Comparison of ENCODE assay signal across 8 cellular contexts in genomic region chrX:16882188-16882587, GRCh38. TPM values are rescaled to one million over a fixed set of nuclear protein-coding genes. Genes with fewer than 3 reads are reported as not detected.
DNase-seq lines count a peak whose midpoint lies in the region; ATAC-seq and TF ChIP-seq lines count a peak whose summit lies in the region.

No MANE protein-coding gene starts in this region.

- peak overlapping the region; percentile 72 to 92 (median 79) for H3K4me3 Mint-ChIP-seq in CD8-positive, alpha-beta memory T cell
- H3K4me3 Mint-ChIP-seq in GM23338 (peak overlapping the region; percentile 49), chondrocyte (ENCODE audit: unreplicated experiment) (peak overlapping the region; percentile 77)

- H3K9me3 ChIP-seq in CD8-positive, alpha-beta memory T cell (ENCODE audit: low read length), result no peaks in the 10 kb centered on the region

- no peaks in the 10 kb centered on the region for H3K36me3 Mint-ChIP-seq in CD8-positive, alpha-beta memory T cell
- H3K36me3 Mint-ChIP-seq in GM23338 (ENCODE audit: low read depth), result no peaks in the 10 kb centered on the region
- no peaks in the 10 kb centered on the region for H3K36me3 Mint-ChIP-seq in chondrocyte (ENCODE audit: low read depth)

- H3K4me3 ChIP-seq in CD8-positive, alpha-beta memory T cell (ENCODE audit: low read length), result no peak overlapping the region
- H3K4me3 ChIP-seq in GM23338, result peak overlapping the region; percentile 67

- H3K27ac Mint-ChIP-seq in CD8-positive, alpha-beta memory T cell, result peak overlapping the region in 4 of 8 donors; percentile 11 to 68 (median 38)
- H3K27ac Mint-ChIP-seq in GM23338, result no peak overlapping the region
- peak overlapping the region; percentile 18 for H3K27ac Mint-ChIP-seq in chondrocyte (ENCODE audit: unreplicated experiment)

- no peaks in the 10 kb centered on the region for H3K9me3 Mint-ChIP-seq in CD8-positive, alpha-beta memory T cell
- H3K9me3 Mint-ChIP-seq in GM23338, result no peaks in the 10 kb centered on the region
- H3K9me3 Mint-ChIP-seq in chondrocyte (ENCODE audit: low read depth), result no peaks in the 10 kb centered on the region

- no peaks in the 10 kb centered on the region for H4K20me1 ChIP-seq in GM23338 (replicated peaks; ENCODE audit: insufficient read depth)

- ATAC-seq in GM23338 (no peak), HG03025 (IDR thresholded peaks at IDR 0.05; ENCODE audit: low FRiP score, unreplicated experiment) (no peak), HG02571 (IDR thresholded peaks at IDR 0.05; ENCODE audit: unreplicated experiment) (no peak)

- POLR2A ChIA-PET in CD8-positive, alpha-beta memory T cell (lab: Charles Lee), result interaction anchor here (1.6 kb wide), 1 partner anchor 12 kb away, joined by 10 read pairs; the partner anchor contains the start of gene RBBP7

- H3K27me3 ChIP-seq in CD8-positive, alpha-beta memory T cell (ENCODE audit: insufficient read depth, low read length, poor library complexity, severe bottlenecking), result no peaks in the 10 kb centered on the region
- H3K27me3 ChIP-seq in GM23338 (ENCODE audit: insufficient read depth), result no peaks in the 10 kb centered on the region

- peak overlapping the region; percentile 87; the same call in 1 of the 2 replicates for H2AFZ ChIP-seq in GM23338

- peaks cover 5% of the 10 kb centered on the region for H3K4me1 ChIP-seq in CD8-positive, alpha-beta memory T cell (ENCODE audit: insufficient read depth, low read length)
- H3K4me1 ChIP-seq in GM23338 (ENCODE audit: insufficient read depth), result no peaks in the 10 kb centered on the region

- H3K27me3 Mint-ChIP-seq in CD8-positive, alpha-beta memory T cell, result peaks cover 2 to 25% of the 10 kb centered on the region in 2 donors
- H3K27me3 Mint-ChIP-seq in GM23338 (ENCODE audit: insufficient read depth, low read depth, poor library complexity) (peaks cover 3% of the 10 kb centered on the region), chondrocyte (ENCODE audit: low read depth) (peaks cover 2% of the 10 kb centered on the region)

- peaks cover 7 to 10% (median 8%) of the 10 kb centered on the region in 3 donors for H3K4me1 Mint-ChIP-seq in CD8-positive, alpha-beta memory T cell
- H3K4me1 Mint-ChIP-seq in GM23338 (no peaks in the 10 kb centered on the region), chondrocyte (ENCODE audit: low read depth) (peaks cover 18% of the 10 kb centered on the region)

- H3K4me2 ChIP-seq in GM23338, result peak overlapping the region; percentile 84

- H3K36me3 ChIP-seq in CD8-positive, alpha-beta memory T cell (ENCODE audit: insufficient read depth, low read length), result no peaks in the 10 kb centered on the region
- no peaks in the 10 kb centered on the region for H3K36me3 ChIP-seq in GM23338 (ENCODE audit: insufficient read depth)

- H3K27ac ChIP-seq in CD8-positive, alpha-beta memory T cell (ENCODE audit: low read depth, low read length), result no peak overlapping the region
- no peak overlapping the region for H3K27ac ChIP-seq in GM23338 (ENCODE audit: low read depth)

- H3K9me2 ChIP-seq in GM23338 (ENCODE audit: insufficient read depth), result no peaks in the 10 kb centered on the region

- CTCF ChIA-PET in CD8-positive, alpha-beta memory T cell (lab: Charles Lee), result interaction anchor here (0.6 to 4.8 kb wide), 6 partner anchors 9 to 390 kb away, joined by 3 to 25 read pairs (median 6); partner anchors contain the start of gene RBBP7

- TF ChIP-seq CTCF in GM23338 (conservative IDR thresholded peaks at IDR 0.05; ENCODE audit: low read depth in 2 of 2) (no peak), chondrocyte (IDR thresholded peaks at IDR 0.05) (no peak)

- H3F3A ChIP-seq in GM23338 (replicated peaks; ENCODE audit: low read depth), result no peaks in the 10 kb centered on the region

- H3K79me2 ChIP-seq in GM23338 (replicated peaks; ENCODE audit: insufficient read depth), result no peaks in the 10 kb centered on the region

- no peak for DNase-seq in CD8-positive, alpha-beta memory T cell
- no peak for DNase-seq in GM23338 (ENCODE audit: low spot score)
- DNase-seq in NCI-H748 (lab: John Stamatoyannopoulos, UW; ENCODE audit: unreplicated experiment), result peak; percentile 57
- no peak for DNase-seq in chondrocyte (ENCODE audit: low spot score)
- peak; percentile 61 for DNase-seq in myocyte (ENCODE audit: low read depth)
- no peak for DNase-seq in SKM-1 treated with dmso at 0.1 percent for 144 hours (lab: John Stamatoyannopoulos, UW; ENCODE audit: unreplicated experiment)

TF ChIP-seq in GM23338, 12 proteins besides CTCF, POLR2A, EP300 and RAD21 (continues in another document):
- TF ChIP-seq ZNF462 (CRISPR knock-in tag; IDR thresholded peaks at IDR 0.05) (no peak), EZH2phosphoT487 (IDR thresholded peaks at IDR 0.05; ENCODE audit: unreplicated experiment) (no peak), JUNB (IDR thresholded peaks at IDR 0.05; ENCODE audit: unreplicated experiment) (no peak), STAT1 (IDR thresholded peaks at IDR 0.05; ENCODE audit: unreplicated experiment) (no peak), NANOG (IDR thresholded peaks at IDR 0.05; ENCODE audit: borderline replicate concordance) (no peak), ETS1 (IDR thresholded peaks at IDR 0.05) (no peak), EZH2 (IDR thresholded peaks at IDR 0.05; ENCODE audit: low read depth, unreplicated experiment) (no peak), CREB1 (CRISPR knock-in tag; IDR thresholded peaks at IDR 0.05; ENCODE audit: low read depth) (no peak)

RNA-seq across cellular contexts. Expression of gene RBBP7, which starts 12.0 kb away (rescaled TPM):
- 100 to 1,000 TPM; 156 to 163 TPM for total RNA-seq in CD8-positive, alpha-beta memory T cell
- 155 TPM for polyA plus RNA-seq in CD8-positive, alpha-beta memory T cell
- 110 and 111 TPM in 2 replicates for total RNA-seq in GM23338 (2014; rRNA removed; shearing (Covaris generic))
- polyA plus RNA-seq in GM23338 (2016; fragmentation: Nextera tagmentation; extraction: Ambion mirVana), result 166 and 167 TPM in 2 replicates
- total RNA-seq in chondrocyte (122 to 151 TPM (median 142 TPM) in 3 replicates), myocyte (87.1 and 96.9 TPM in 2 replicates)
- 56.7 TPM for polyA plus RNA-seq in myocyte (2012)

Comparison
In these comparisons a context has a peak if more than half of its experiments do, and no peak if none do; other contexts are left out.
1. DNase-seq: peak in NCI-H748 (single experiment) and myocyte (single experiment); none in CD8-positive, alpha-beta memory T cell (0 of 5), GM23338 (single experiment), chondrocyte (single experiment) and SKM-1 treated with dmso at 0.1 percent for 144 hours (single experiment).
2. Peak in every context shown above with its lines, with median percentiles within 50 percentile points of each other: H3K4me3 Mint-ChIP-seq.